1 cellular context compared by ENCODE assay signal in the genomic region with DNA sequence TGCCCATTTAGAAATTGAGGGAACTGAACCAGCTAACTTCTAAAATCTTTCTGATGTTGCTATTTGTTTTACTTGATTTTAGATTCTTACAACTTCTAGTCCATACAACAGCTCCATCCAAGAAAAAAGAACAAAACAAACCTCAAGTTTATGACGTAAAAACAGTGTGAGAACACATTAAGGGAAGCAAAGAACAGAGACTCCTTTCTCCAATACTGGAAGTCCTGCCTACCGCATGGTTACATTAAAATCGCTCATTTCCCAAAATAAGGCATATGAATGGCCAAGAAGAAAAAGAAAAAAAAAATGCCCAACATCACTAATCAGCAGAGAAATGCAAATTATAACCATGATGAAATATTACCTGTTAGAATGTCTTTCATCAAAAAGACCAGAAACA.
TF ChIP-seq lines count a peak whose summit lies in the region.

No MANE protein-coding gene starts in this region.

TF ChIP-seq in GM23338, 12 proteins besides CTCF, POLR2A, EP300 and RAD21 (continued from another document):
- TF ChIP-seq, protein P1, sequence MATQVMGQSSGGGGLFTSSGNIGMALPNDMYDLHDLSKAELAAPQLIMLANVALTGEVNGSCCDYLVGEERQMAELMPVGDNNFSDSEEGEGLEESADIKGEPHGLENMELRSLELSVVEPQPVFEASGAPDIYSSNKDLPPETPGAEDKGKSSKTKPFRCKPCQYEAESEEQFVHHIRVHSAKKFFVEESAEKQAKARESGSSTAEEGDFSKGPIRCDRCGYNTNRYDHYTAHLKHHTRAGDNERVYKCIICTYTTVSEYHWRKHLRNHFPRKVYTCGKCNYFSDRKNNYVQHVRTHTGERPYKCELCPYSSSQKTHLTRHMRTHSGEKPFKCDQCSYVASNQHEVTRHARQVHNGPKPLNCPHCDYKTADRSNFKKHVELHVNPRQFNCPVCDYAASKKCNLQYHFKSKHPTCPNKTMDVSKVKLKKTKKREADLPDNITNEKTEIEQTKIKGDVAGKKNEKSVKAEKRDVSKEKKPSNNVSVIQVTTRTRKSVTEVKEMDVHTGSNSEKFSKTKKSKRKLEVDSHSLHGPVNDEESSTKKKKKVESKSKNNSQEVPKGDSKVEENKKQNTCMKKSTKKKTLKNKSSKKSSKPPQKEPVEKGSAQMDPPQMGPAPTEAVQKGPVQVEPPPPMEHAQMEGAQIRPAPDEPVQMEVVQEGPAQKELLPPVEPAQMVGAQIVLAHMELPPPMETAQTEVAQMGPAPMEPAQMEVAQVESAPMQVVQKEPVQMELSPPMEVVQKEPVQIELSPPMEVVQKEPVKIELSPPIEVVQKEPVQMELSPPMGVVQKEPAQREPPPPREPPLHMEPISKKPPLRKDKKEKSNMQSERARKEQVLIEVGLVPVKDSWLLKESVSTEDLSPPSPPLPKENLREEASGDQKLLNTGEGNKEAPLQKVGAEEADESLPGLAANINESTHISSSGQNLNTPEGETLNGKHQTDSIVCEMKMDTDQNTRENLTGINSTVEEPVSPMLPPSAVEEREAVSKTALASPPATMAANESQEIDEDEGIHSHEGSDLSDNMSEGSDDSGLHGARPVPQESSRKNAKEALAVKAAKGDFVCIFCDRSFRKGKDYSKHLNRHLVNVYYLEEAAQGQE (IDR thresholded peaks at IDR 0.05; ENCODE audit: unreplicated experiment), result no peak
- TF ChIP-seq JUNB (IDR thresholded peaks at IDR 0.05; ENCODE audit: unreplicated experiment), result no peak
- TF ChIP-seq CREB1 (CRISPR knock-in tag; IDR thresholded peaks at IDR 0.05; ENCODE audit: low read depth), result no peak
- TF ChIP-seq, protein P2, sequence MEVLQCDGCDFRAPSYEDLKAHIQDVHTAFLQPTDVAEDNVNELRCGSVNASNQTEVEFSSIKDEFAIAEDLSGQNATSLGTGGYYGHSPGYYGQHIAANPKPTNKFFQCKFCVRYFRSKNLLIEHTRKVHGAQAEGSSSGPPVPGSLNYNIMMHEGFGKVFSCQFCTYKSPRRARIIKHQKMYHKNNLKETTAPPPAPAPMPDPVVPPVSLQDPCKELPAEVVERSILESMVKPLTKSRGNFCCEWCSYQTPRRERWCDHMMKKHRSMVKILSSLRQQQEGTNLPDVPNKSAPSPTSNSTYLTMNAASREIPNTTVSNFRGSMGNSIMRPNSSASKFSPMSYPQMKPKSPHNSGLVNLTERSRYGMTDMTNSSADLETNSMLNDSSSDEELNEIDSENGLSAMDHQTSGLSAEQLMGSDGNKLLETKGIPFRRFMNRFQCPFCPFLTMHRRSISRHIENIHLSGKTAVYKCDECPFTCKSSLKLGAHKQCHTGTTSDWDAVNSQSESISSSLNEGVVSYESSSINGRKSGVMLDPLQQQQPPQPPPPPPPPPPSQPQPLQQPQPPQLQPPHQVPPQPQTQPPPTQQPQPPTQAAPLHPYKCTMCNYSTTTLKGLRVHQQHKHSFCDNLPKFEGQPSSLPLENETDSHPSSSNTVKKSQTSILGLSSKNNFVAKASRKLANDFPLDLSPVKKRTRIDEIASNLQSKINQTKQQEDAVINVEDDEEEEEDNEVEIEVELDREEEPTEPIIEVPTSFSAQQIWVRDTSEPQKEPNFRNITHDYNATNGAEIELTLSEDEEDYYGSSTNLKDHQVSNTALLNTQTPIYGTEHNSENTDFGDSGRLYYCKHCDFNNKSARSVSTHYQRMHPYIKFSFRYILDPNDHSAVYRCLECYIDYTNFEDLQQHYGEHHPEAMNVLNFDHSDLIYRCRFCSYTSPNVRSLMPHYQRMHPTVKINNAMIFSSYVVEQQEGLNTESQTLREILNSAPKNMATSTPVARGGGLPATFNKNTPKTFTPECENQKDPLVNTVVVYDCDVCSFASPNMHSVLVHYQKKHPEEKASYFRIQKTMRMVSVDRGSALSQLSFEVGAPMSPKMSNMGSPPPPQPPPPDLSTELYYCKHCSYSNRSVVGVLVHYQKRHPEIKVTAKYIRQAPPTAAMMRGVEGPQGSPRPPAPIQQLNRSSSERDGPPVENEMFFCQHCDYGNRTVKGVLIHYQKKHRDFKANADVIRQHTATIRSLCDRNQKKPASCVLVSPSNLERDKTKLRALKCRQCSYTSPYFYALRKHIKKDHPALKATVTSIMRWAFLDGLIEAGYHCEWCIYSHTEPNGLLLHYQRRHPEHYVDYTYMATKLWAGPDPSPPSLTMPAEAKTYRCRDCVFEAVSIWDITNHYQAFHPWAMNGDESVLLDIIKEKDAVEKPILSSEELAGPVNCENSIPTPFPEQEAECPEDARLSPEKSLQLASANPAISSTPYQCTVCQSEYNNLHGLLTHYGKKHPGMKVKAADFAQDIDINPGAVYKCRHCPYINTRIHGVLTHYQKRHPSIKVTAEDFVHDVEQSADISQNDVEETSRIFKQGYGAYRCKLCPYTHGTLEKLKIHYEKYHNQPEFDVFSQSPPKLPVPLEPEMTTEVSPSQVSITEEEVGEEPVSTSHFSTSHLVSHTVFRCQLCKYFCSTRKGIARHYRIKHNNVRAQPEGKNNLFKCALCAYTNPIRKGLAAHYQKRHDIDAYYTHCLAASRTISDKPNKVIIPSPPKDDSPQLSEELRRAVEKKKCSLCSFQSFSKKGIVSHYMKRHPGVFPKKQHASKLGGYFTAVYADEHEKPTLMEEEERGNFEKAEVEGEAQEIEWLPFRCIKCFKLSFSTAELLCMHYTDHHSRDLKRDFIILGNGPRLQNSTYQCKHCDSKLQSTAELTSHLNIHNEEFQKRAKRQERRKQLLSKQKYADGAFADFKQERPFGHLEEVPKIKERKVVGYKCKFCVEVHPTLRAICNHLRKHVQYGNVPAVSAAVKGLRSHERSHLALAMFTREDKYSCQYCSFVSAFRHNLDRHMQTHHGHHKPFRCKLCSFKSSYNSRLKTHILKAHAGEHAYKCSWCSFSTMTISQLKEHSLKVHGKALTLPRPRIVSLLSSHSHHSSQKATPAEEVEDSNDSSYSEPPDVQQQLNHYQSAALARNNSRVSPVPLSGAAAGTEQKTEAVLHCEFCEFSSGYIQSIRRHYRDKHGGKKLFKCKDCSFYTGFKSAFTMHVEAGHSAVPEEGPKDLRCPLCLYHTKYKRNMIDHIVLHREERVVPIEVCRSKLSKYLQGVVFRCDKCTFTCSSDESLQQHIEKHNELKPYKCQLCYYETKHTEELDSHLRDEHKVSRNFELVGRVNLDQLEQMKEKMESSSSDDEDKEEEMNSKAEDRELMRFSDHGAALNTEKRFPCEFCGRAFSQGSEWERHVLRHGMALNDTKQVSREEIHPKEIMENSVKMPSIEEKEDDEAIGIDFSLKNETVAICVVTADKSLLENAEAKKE (CRISPR knock-in tag; IDR thresholded peaks at IDR 0.05), result no peak
- TF ChIP-seq ZNF114 (CRISPR knock-in tag; IDR thresholded peaks at IDR 0.05), result no peak
- no peak for TF ChIP-seq STAT1 (IDR thresholded peaks at IDR 0.05; ENCODE audit: unreplicated experiment)
- TF ChIP-seq EZH2 (IDR thresholded peaks at IDR 0.05; ENCODE audit: low read depth, unreplicated experiment), result no peak
- no peak for TF ChIP-seq NANOG (IDR thresholded peaks at IDR 0.05; ENCODE audit: borderline replicate concordance)
